Comparison of ENCODE assay signal across 21 cellular contexts in the genomic region with DNA sequence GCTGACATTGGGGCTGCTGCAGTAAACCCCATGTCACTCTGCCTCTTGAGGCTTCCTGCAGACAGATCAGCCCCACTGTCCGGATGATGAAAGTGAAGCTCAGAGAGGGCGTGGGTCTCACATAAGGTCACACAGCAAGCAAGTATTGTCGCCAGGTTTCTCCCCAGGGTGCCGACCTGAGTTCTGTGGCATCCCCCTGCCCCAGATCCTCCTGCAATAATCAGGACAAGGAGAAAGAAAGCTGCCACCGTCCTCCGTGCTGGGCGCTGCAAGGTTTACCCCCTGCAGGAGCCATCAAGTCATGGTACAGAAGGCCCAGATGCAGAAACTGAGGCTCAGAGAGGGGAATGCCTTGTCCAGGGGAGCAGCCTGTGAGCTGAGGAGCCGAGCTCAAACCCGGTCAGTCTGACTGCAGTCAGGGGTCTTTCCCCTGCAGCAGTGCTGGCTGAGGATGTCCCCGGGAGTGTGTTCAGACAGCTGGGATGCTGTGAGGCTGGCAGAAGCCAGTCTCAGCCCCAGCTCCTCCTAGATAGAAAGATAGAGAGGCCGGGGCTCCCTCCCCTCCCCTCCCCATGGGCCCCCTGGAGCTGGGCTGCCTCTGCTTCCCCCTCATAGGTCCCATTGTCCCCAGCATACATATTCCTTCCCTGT. TPM values are rescaled to one million over a fixed set of nuclear protein-coding genes. Genes with fewer than 3 reads are reported as not detected.
DNase-seq lines count a peak whose midpoint lies in the region; ATAC-seq and TF ChIP-seq lines count a peak whose summit lies in the region.
"Had no signal": no experiment of that assay in that cellular context is flagged by ENCODE, and none has a peak within 500 bp of the region (broad histone marks: within the 10 kb centered on the region; RNA-seq: fewer than 3 reads in every experiment).

No MANE protein-coding gene starts in this region.

- no peaks in the 10 kb centered on the region for H3K36me3 Mint-ChIP-seq in glutamatergic neuron (ENCODE audit: unreplicated experiment)
- H3K36me3 Mint-ChIP-seq: T-cell had no signal

- H2AFZ ChIP-seq in SK-N-SH (ENCODE audit: low read depth), result no peak overlapping the region
- H2AFZ ChIP-seq: GM23338 had no signal

- CTCF ChIA-PET in SK-N-SH (lab: Yijun Ruan, JAX) (interaction anchor here (0.7 to 1.9 kb wide), 5 partner anchors 14 to 27 kb away, joined by 3 to 9 read pairs (median 3); a partner anchor contains a TSS), HEK293 (lab: Yijun Ruan, JAX) (interaction anchor here (1.1 to 1.7 kb wide), 3 partner anchors 24 to 78 kb away, joined by 3 to 6 read pairs (median 4); no protein-coding TSS in a partner anchor)

- H3K27me3 ChIP-seq in SK-N-SH (ENCODE audit: insufficient read depth) (no peaks in the 10 kb centered on the region), spleen (replicated peaks in 1 of 7) (peaks cover 0 to 6% (median 0%) of the 10 kb centered on the region in 7 donors)

- no peak overlapping the region for H3K9ac ChIP-seq in SK-N-SH

- no peak for TF ChIP-seq CTCF in SK-N-SH (IDR thresholded peaks at IDR 0.05)
- TF ChIP-seq CTCF in HEK293 (tag by site-specific recombination; IDR thresholded peaks at IDR 0.05), result no peak
- no peak for TF ChIP-seq CTCF in glutamatergic neuron (IDR thresholded peaks at IDR 0.05; ENCODE audit: partially characterized antibody, unreplicated experiment)
- TF ChIP-seq CTCF in spleen (IDR thresholded peaks at IDR 0.05 in 8 of 11, conservative IDR thresholded peaks at IDR 0.05 in 3 of 11), result no peak

- no peak for TF ChIP-seq POLR2A in spleen (IDR thresholded peaks at IDR 0.05)

- no peak overlapping the region for H3K4me3 Mint-ChIP-seq in glutamatergic neuron (ENCODE audit: unreplicated experiment)
- H3K4me3 Mint-ChIP-seq: GM23338, T-cell had no signal

- no peak overlapping the region for H3K27ac Mint-ChIP-seq in glutamatergic neuron (ENCODE audit: unreplicated experiment)
- H3K27ac Mint-ChIP-seq: GM23338, T-cell had no signal

- H3K9me2 ChIP-seq in SK-N-SH, result no peaks in the 10 kb centered on the region

- ATAC-seq in SK-N-SH treated with all-trans-retinoic acid at 6 μM for 48 hours (no peak), GM19351 (IDR thresholded peaks at IDR 0.05; ENCODE audit: unreplicated experiment) (no peak)
- ATAC-seq: GM23338, T-cell had no signal

- POLR2A ChIA-PET in SK-N-SH (lab: Yijun Ruan, JAX), result interaction anchor here (0.9 kb wide), 1 partner anchor 29 kb away, joined by 3 read pairs; no protein-coding TSS in a partner anchor
- POLR2A ChIA-PET in HEK293 (lab: Yijun Ruan, JAX), result no interaction called here

- H3K27ac ChIP-seq in SK-N-SH (ENCODE audit: low read depth in 2 of 2, low read length in 1 of 2) (no peak overlapping the region), HEK293 (ENCODE audit: extremely low read depth, low read depth, low read length) (no peak overlapping the region), spleen (peak overlapping the region in 5 of 8 donors; percentile 76 to 88 (median 81))
- H3K27ac ChIP-seq: 22Rv1 had no signal

- no peaks in the 10 kb centered on the region for H3K79me2 ChIP-seq in SK-N-SH (ENCODE audit: insufficient read depth)

- no peaks in the 10 kb centered on the region for H3K4me1 Mint-ChIP-seq in glutamatergic neuron (ENCODE audit: low read depth, unreplicated experiment)
- H3K4me1 Mint-ChIP-seq: T-cell had no signal

- H3K9me3 ChIP-seq in SK-N-SH, result no peaks in the 10 kb centered on the region
- no peaks in the 10 kb centered on the region for H3K9me3 ChIP-seq in HEK293 (ENCODE audit: control insufficient read depth, insufficient read depth, low read depth, low read length)
- H3K9me3 ChIP-seq in spleen, result no peaks in the 10 kb centered on the region

- H3K36me3 ChIP-seq in SK-N-SH (replicated peaks in 1 of 2; ENCODE audit: control insufficient read depth in 1 of 2, insufficient read depth in 2 of 2, low read length in 1 of 2) (no peaks in the 10 kb centered on the region), HEK293 (ENCODE audit: control insufficient read depth in 2 of 2, insufficient read depth in 1 of 2, low read length in 2 of 2) (no peaks in the 10 kb centered on the region), spleen (peaks cover 0 to 19% (median 2%) of the 10 kb centered on the region in 6 donors)

- H3K4me1 ChIP-seq in SK-N-SH (ENCODE audit: control insufficient read depth in 1 of 2, insufficient read depth in 2 of 2, low read depth in 1 of 2, low read length in 1 of 2) (no peaks in the 10 kb centered on the region), HEK293 (ENCODE audit: control insufficient read depth, insufficient read depth, low read length) (no peaks in the 10 kb centered on the region), spleen (peaks cover 16 to 67% (median 47%) of the 10 kb centered on the region in 6 donors)

- no peak for TF ChIP-seq EP300 in SK-N-SH (IDR thresholded peaks at IDR 0.05; ENCODE audit: borderline replicate concordance in 1 of 2, low read depth in 1 of 2, low read length in 1 of 2)

- H3K27me3 Mint-ChIP-seq in glutamatergic neuron (ENCODE audit: unreplicated experiment), result peaks cover 7% of the 10 kb centered on the region
- H3K27me3 Mint-ChIP-seq: T-cell had no signal

- intact Hi-C loops in spleen (cut with DNase I; ENCODE audit: low total_unique reads), result no loop called here

- TF ChIP-seq RAD21 in SK-N-SH (IDR thresholded peaks at IDR 0.05; ENCODE audit: low read length), result no peak

- peak; percentile 26 for DNase-seq in SK-N-SH
- peak; percentile 12 for DNase-seq in glutamatergic neuron
- peak; percentile 52 for DNase-seq in spleen
- no peak for DNase-seq in RPMI8226
- no peak for DNase-seq in NCI-H2029 treated with DMSO at 0.1 percent for 48 hours (lab: John Stamatoyannopoulos, UW)
- DNase-seq: DMS79; KG1; NCI-H1092; NCI-H1436; NCI-H1930; NCI-H2227 treated with DMSO at 0.1 percent for 48 hours; NCI-H524; NCI-H774; NK-92 treated with Interleukin-12 subunit alpha and Interleukin-12 subunit beta, amount 100 ng/mL, for 24 hours; SIG-M5; T-cell had no signal

- H3F3A ChIP-seq in SK-N-SH (replicated peaks; ENCODE audit: insufficient read depth), result no peaks in the 10 kb centered on the region

- H3K9me3 Mint-ChIP-seq in glutamatergic neuron (ENCODE audit: unreplicated experiment), result peaks cover 2% of the 10 kb centered on the region
- H3K9me3 Mint-ChIP-seq: GM23338, T-cell had no signal

- no peaks in the 10 kb centered on the region for H4K20me1 ChIP-seq in SK-N-SH (ENCODE audit: insufficient read depth)

- no peak overlapping the region for H3K4me2 ChIP-seq in SK-N-SH
- H3K4me2 ChIP-seq: GM23338 had no signal

- WGBS in SK-N-SH (ENCODE audit: low lambda C conversion rate), result 76% methylated on average over 9 of the region's 11 CpGs
- WGBS in spleen, 5 donors, result 70 to 88% (median 80%) methylated on average over 9 to 11 of the region's 11 CpGs

- H3K4me3 ChIP-seq in SK-N-SH (ENCODE audit: low read depth in 2 of 2, low read length in 1 of 2), result no peak overlapping the region
- H3K4me3 ChIP-seq in HEK293 (ENCODE audit: low read depth, low read length), result no peak overlapping the region
- H3K4me3 ChIP-seq in spleen, result no peak overlapping the region
- H3K4me3 ChIP-seq: GM23338 had no signal

TF ChIP-seq in SK-N-SH, 30 proteins besides CTCF, POLR2A, EP300 and RAD21:
- TF ChIP-seq GABPA (IDR thresholded peaks at IDR 0.05; ENCODE audit: low read depth), result no peak

TF ChIP-seq in SK-N-SH treated with all-trans-retinoic acid at 6 μM for 48 hours, 23 proteins besides CTCF, POLR2A, EP300 and RAD21 (continues in another document):
- TF ChIP-seq TCF4 (CRISPR knock-in tag; IDR thresholded peaks at IDR 0.05; ENCODE audit: borderline replicate concordance) (no peak), RARB (CRISPR knock-in tag; IDR thresholded peaks at IDR 0.05) (no peak), ZFP3 (CRISPR knock-in tag; IDR thresholded peaks at IDR 0.05) (no peak), BACH2 (CRISPR knock-in tag; IDR thresholded peaks at IDR 0.05; ENCODE audit: borderline replicate concordance) (no peak)

TF ChIP-seq in HEK293, 187 proteins besides CTCF, POLR2A, EP300 and RAD21:
- TF ChIP-seq SCRT2 (tag by site-specific recombination; IDR thresholded peaks at IDR 0.05) (no peak), ZNF768 (tag by site-specific recombination; IDR thresholded peaks at IDR 0.05) (peak; percentile 80; the same call in 1 of the 2 replicates)

RNA-seq across cellular contexts. Expression of a gene that starts 13.2 kb away (rescaled TPM):
- 0.71 and 1.1 TPM in 2 replicates for polyA plus RNA-seq in SK-N-SH (2012; rRNA removed)
- 0.59 and 1.2 TPM in 2 replicates for polyA plus RNA-seq in SK-N-SH (2012; cell fraction: cytosol; rRNA removed)
- 0.68 and 1.3 TPM in 2 replicates for polyA plus RNA-seq in SK-N-SH (2012; cell fraction: nucleus; rRNA removed)
- total RNA-seq in glutamatergic neuron (ENCODE audit: unreplicated experiment), result 0.76 TPM
- total RNA-seq in spleen, result 10 to 100 TPM; 38.0 to 90.3 (median 62.0) TPM
- polyA plus RNA-seq in spleen, result 10 to 100 TPM; 18.5 to 62.6 (median 60.4) TPM

RNA-seq across cellular contexts. Expression of a gene that starts 48.9 kb away (rescaled TPM):
- polyA plus RNA-seq in SK-N-SH (2012; rRNA removed) (19.0 and 23.0 TPM in 2 replicates), spleen (10 to 100 TPM; 16.3 to 36.5 (median 23.9) TPM)
- 7.0 and 12.1 TPM in 2 replicates for polyA plus RNA-seq in SK-N-SH (2012; cell fraction: cytosol; rRNA removed)
- 47.6 and 71.1 TPM in 2 replicates for polyA plus RNA-seq in SK-N-SH (2012; cell fraction: nucleus; rRNA removed)
- total RNA-seq in glutamatergic neuron (ENCODE audit: unreplicated experiment) (50.4 TPM), spleen (10 to 100 TPM; 17.6 to 45.8 (median 24.7) TPM)

RNA-seq across cellular contexts. Expression of a gene that starts 49.2 kb away (rescaled TPM):
- polyA plus RNA-seq in SK-N-SH (2012; rRNA removed), result 173 and 234 TPM in 2 replicates
- 103 and 111 TPM in 2 replicates for polyA plus RNA-seq in SK-N-SH (2012; cell fraction: cytosol; rRNA removed)
- 442 and 643 TPM in 2 replicates for polyA plus RNA-seq in SK-N-SH (2012; cell fraction: nucleus; rRNA removed)
- 355 TPM for total RNA-seq in glutamatergic neuron (ENCODE audit: unreplicated experiment)
- total RNA-seq in spleen, result 100 to 1,000 TPM; 181 to 282 (median 266) TPM
- polyA plus RNA-seq in spleen, result 100 to 1,000 TPM; 127 to 207 (median 204) TPM

Comparison
In these comparisons a context has a peak if more than half of its experiments do, and no peak if none do; other contexts are left out.
1. DNase-seq: peak in SK-N-SH (single experiment), glutamatergic neuron (single experiment) and spleen (single experiment); none in RPMI8226 (single experiment) and NCI-H2029 treated with DMSO at 0.1 percent for 48 hours (single experiment).
2. H3K27ac ChIP-seq: peak in spleen (5 of 8); none in SK-N-SH (0 of 2) and HEK293 (single experiment).
3. RNA of a gene that starts 13.2 kb away (total RNA-seq): 38.0 to 90.3 TPM in spleen; 0.76 TPM in glutamatergic neuron (single experiment); every median in the first group is over 10 times any median in the second.